Comparison of ENCODE assay signal across 8 cellular contexts in the genomic region with DNA sequence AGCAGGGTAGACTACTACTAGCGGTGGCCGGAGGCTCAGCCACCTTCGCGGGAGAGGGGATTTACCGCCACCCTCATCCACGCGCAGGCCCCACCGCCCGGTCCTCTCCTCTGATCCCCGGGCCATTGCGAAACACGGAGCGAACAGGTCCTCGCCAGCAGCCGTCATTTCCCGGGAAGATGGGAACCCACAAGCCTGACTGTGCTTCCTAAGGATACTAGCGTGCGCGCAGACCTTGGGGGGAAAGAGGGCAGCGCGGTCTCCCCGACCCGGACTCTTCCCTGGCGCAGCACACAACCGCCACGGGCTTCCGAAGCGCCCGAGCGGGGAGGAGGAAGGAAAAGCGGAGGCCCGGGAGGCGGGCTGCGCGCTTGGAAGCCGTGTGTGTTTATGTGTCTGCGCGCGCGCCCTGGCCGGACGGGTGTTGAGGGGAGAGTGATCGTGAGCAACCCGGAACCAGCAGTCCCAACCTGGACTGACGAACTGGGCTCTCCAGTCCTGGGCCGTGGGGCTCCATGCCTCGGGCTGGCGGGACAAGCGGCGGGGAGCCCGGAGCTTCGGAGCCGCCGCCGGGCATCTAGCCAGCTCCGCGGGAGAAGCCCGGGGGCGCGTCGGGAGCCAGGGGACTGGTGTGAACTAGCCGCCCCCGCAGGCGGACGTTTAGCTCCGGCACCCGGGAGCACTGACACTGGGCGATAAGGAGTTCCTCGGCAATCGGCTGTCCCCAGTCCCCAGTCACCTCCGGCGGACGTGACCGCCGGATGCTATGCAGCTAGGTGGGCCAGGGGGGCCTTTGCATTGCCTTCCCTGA.
DNase-seq lines count a peak whose midpoint lies in the region; ATAC-seq, FAIRE-seq and TF ChIP-seq lines count a peak whose summit lies in the region.

No MANE protein-coding gene starts in this region.

- H4K20me1 ChIP-seq in PC-9 (ENCODE audit: insufficient read depth) (no peaks in the 10 kb centered on the region), HepG2 (ENCODE audit: insufficient read depth, low read length) (no peaks in the 10 kb centered on the region)

- H2AFZ ChIP-seq in PC-9 (0 out of 2 replicates have a peak overlapping the region, but pooled peaks have one; percentile 43), HepG2 (ENCODE audit: low read length) (no peak overlapping the region)

- H3K27me3 ChIP-seq in PC-9 (ENCODE audit: insufficient read depth, low read depth), result no peaks in the 10 kb centered on the region
- H3K27me3 ChIP-seq in HepG2 (ENCODE audit: control insufficient read depth in 1 of 2, insufficient read depth in 2 of 2, low read length in 2 of 2), result no peaks in the 10 kb centered on the region
- H3K27me3 ChIP-seq in subcutaneous abdominal adipose tissue (ENCODE audit: control insufficient read depth in 5 of 5, insufficient read depth in 4 of 5, low read length in 5 of 5), result peaks cover 5 to 39% (median 26%) of the 10 kb centered on the region in 5 donors

- ATAC-seq in HepG2 (no peak), GM21367 (IDR thresholded peaks at IDR 0.05; ENCODE audit: unreplicated experiment) (no peak), HG03045 (IDR thresholded peaks at IDR 0.05; ENCODE audit: unreplicated experiment) (no peak), HG03432 (IDR thresholded peaks at IDR 0.05; ENCODE audit: unreplicated experiment) (no peak)

- in situ Hi-C loops in HepG2 (cut with HindIII; ENCODE audit: extremely low pct_ligation_motif_present, low pct_unique_long_range_greater_than_20kb), result no loop called here

- BruUV-seq in PC-9 (replicated peaks; lab: Mats Ljungman, UMichigan), result no TSS peak
- no TSS peak for BruUV-seq in HepG2 (replicated peaks; lab: Mats Ljungman, UMichigan)

- TF ChIP-seq POLR2A in HepG2 (IDR thresholded peaks at IDR 0.05; ENCODE audit: insufficient read depth in 1 of 2, low read depth in 2 of 2, low read length in 2 of 2), result no peak

- H3K4me2 ChIP-seq in PC-9 (peak overlapping the region; percentile 79), HepG2 (ENCODE audit: low read depth, low read length) (peak overlapping the region; percentile 89)

- H3K36me3 ChIP-seq in PC-9 (ENCODE audit: low read depth) (no peaks in the 10 kb centered on the region), HepG2 (replicated peaks in 1 of 2; ENCODE audit: control insufficient read depth in 1 of 2, insufficient read depth in 2 of 2, low read length in 2 of 2) (no peaks in the 10 kb centered on the region), subcutaneous abdominal adipose tissue (ENCODE audit: control insufficient read depth in 5 of 5, insufficient read depth in 5 of 5, low read length in 5 of 5) (no peaks in the 10 kb centered on the region)

- H3K27ac ChIP-seq in PC-9 (0 out of 2 replicates have a peak overlapping the region, but pooled peaks have one; percentile 26), HepG2 (ENCODE audit: extremely low read length, insufficient read depth, low read length) (peak overlapping the region; percentile 95), subcutaneous abdominal adipose tissue (ENCODE audit: low read depth, low read length) (peak overlapping the region; percentile 46)

- no peaks in the 10 kb centered on the region for H3K79me2 ChIP-seq in PC-9 (ENCODE audit: low read depth)
- peaks cover 11% of the 10 kb centered on the region for H3K79me2 ChIP-seq in HepG2 (ENCODE audit: insufficient read depth, low read length)

- intact Hi-C loops in PC-9 (cut with micrococcal nuclease; ENCODE audit: unreplicated experiment), result no loop called here
- intact Hi-C loops in HepG2 (cut with micrococcal nuclease; ENCODE audit: unreplicated experiment), result loop anchor here (5.0 kb wide), 2 partner anchors 90 to 95 kb away; no protein-coding TSS in a partner anchor

- TF ChIP-seq CTCF in GM12873 (IDR thresholded peaks at IDR 0.05; ENCODE audit: insufficient read depth, low read depth, low read length, missing control alignments) (peak; percentile 12), PC-9 (conservative IDR thresholded peaks at IDR 0.05) (no peak), HepG2 (CRISPR knock-in tag; IDR thresholded peaks at IDR 0.05) (no peak)

- 0 out of 2 replicates have a peak, but pooled peaks cover 4% of the 10 kb centered on the region for H3F3A ChIP-seq in PC-9 (ENCODE audit: insufficient read depth, low read depth)

- no peak for TF ChIP-seq RAD21 in HepG2 (CRISPR knock-in tag; IDR thresholded peaks at IDR 0.05)

- peak overlapping the region; percentile 52; the same call in 1 of the 2 replicates for H3K4me3 ChIP-seq in PC-9
- no peak overlapping the region; a peak in 1 of 6 replicates for H3K4me3 ChIP-seq in HepG2 (replicated peaks in 1 of 3; ENCODE audit: insufficient read depth in 1 of 3, low read depth in 2 of 3, low read length in 3 of 3)
- peak overlapping the region in 4 of 5 donors; percentile 61 to 67 (median 64) for H3K4me3 ChIP-seq in subcutaneous abdominal adipose tissue (ENCODE audit: low read depth in 1 of 5, low read length in 5 of 5)

- H3K9me3 ChIP-seq in PC-9 (ENCODE audit: insufficient read depth, low read depth) (no peaks in the 10 kb centered on the region), HepG2 (ENCODE audit: low read length) (no peaks in the 10 kb centered on the region), subcutaneous abdominal adipose tissue (ENCODE audit: control insufficient read depth in 5 of 5, low read length in 5 of 5) (peaks cover 0 to 7% (median 0%) of the 10 kb centered on the region in 5 donors)

- CTCF ChIA-PET in PC-9 (lab: Charles Lee) (no interaction called here), HepG2 (lab: Yijun Ruan, JAX; ENCODE audit: low intra/inter-chr PET ratio, low total read pairs) (no interaction called here)

- DNase-seq in PC-9, result no peak
- peak; percentile 41 for DNase-seq in cerebellar cortex (ENCODE audit: low spot score)
- no peak for DNase-seq in HepG2 (ENCODE audit: low spot score)

- POLR2A ChIA-PET in PC-9 (lab: Charles Lee; ENCODE audit: unreplicated experiment) (no interaction called here), HepG2 (lab: Yijun Ruan, JAX) (no interaction called here)

- 97% methylated on average over 24 of the region's 75 CpGs for WGBS in HepG2 (ENCODE audit: low lambda C conversion rate)

- FAIRE-seq in HepG2 (lab: Jason Lieb, UNC), result no peak

- H3K9ac ChIP-seq in HepG2 (ENCODE audit: insufficient read depth, low read depth, low read length), result peak overlapping the region; percentile 17; the same call in 1 of the 2 replicates
- H3K9ac ChIP-seq in subcutaneous abdominal adipose tissue (ENCODE audit: low read length in 5 of 5), result peak overlapping the region in 3 of 5 donors; percentile 51 to 58 (median 56)

- H3K4me1 ChIP-seq in PC-9 (replicated peaks; ENCODE audit: insufficient read depth) (0 out of 2 replicates have a peak, but pooled peaks cover 6% of the 10 kb centered on the region), HepG2 (ENCODE audit: insufficient read depth, low read length) (peaks cover 70% of the 10 kb centered on the region), subcutaneous abdominal adipose tissue (ENCODE audit: control insufficient read depth in 5 of 5, insufficient read depth in 5 of 5, low read length in 5 of 5) (peaks cover 7 to 79% (median 54%) of the 10 kb centered on the region in 5 donors)

- no peaks in the 10 kb centered on the region for H3K9me2 ChIP-seq in PC-9 (ENCODE audit: insufficient read depth)

- TF ChIP-seq EP300 in HepG2 (IDR thresholded peaks at IDR 0.05; ENCODE audit: low read depth in 2 of 2, low read length in 2 of 2) (no peak), HepG2 (CRISPR knock-in tag; IDR thresholded peaks at IDR 0.05; ENCODE audit: borderline replicate concordance) (no peak)

TF ChIP-seq in HepG2, 621 proteins besides CTCF, POLR2A, EP300 and RAD21 (continues in another document):
- TF ChIP-seq ZNF142 (CRISPR knock-in tag; IDR thresholded peaks at IDR 0.05) (no peak), PITX1 (CRISPR knock-in tag; IDR thresholded peaks at IDR 0.05) (no peak), MTA1 (CRISPR knock-in tag; IDR thresholded peaks at IDR 0.05; ENCODE audit: borderline replicate concordance) (no peak), AGO2 (optimal IDR thresholded peaks at IDR 0.05; ENCODE audit: low read depth, low read length) (peak; percentile 55), CEBPB (IDR thresholded peaks at IDR 0.05; ENCODE audit: borderline replicate concordance, low read depth, low read length) (peak; percentile 41; the same call in 1 of the 2 replicates), KLF9 (CRISPR knock-in tag; IDR thresholded peaks at IDR 0.05; ENCODE audit: low read depth) (no peak)

Comparison
In these comparisons a context has a peak if more than half of its experiments do, and no peak if none do; other contexts are left out.
1. H3K27ac ChIP-seq: peak in every context shown above with its lines; median percentile 95 in HepG2; 46 in subcutaneous abdominal adipose tissue; 26 in PC-9.
2. H3K4me3 ChIP-seq: peak in PC-9 (single experiment) and subcutaneous abdominal adipose tissue (4 of 5); none in HepG2 (0 of 3).